Comparison of ENCODE assay signal across 18 cellular contexts in the genomic region with DNA sequence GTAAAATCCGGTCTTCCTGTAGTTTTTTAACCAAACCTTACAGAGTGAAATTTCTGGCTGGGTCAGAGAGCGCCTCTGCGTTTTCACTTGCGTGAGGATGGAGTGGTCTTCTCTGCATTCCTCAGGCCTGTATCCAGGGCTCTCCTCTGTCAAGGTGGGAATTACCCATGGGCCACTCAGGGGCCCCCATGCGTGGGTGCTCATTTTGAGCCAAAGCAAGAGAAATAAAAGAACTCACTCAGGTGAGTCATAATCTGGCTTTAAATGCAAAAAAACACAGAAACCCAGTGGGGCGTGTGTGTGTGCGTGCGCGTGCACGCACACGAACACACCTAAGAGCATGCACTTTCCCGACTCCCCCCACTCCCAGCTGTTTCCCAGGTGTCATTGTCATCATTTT.
DNase-seq lines count a peak whose midpoint lies in the region; ATAC-seq and TF ChIP-seq lines count a peak whose summit lies in the region.
"Had no signal": no experiment of that assay in that cellular context is flagged by ENCODE, and none has a peak within 500 bp of the region (broad histone marks: within the 10 kb centered on the region; RNA-seq: fewer than 3 reads in every experiment).

No MANE protein-coding gene starts in this region.

- peaks cover 5% of the 10 kb centered on the region for H3K4me1 Mint-ChIP-seq in progenitor cell of endocrine pancreas (ENCODE audit: low read depth)
- H3K4me1 Mint-ChIP-seq: activated B cell treated with CpG ODN at 0.5 μM for 24 hours; activated naive CD8-positive, alpha-beta T cell treated with anti-CD3 and anti-CD28 coated beads, Interleukin-2, amount 10 ng/mL, durations not matched to agents 7 days and 5 days; natural killer cell had no signal

- H3K4me3 ChIP-seq in GM23248: peak overlapping the region; percentile 47
- peak overlapping the region; percentile 38 for H3K4me3 ChIP-seq in brain microvascular endothelial cell (ENCODE audit: low read depth, low read length)
- peak overlapping the region; percentile 55 for H3K4me3 ChIP-seq in iPS-15b (ENCODE audit: low read depth, low read length)

- H3K9me3 Mint-ChIP-seq in progenitor cell of endocrine pancreas (ENCODE audit: low read depth): no peaks in the 10 kb centered on the region
- H3K9me3 Mint-ChIP-seq: activated B cell treated with CpG ODN at 0.5 μM for 24 hours had no signal

- no peak overlapping the region for H3K27ac Mint-ChIP-seq in progenitor cell of endocrine pancreas
- H3K27ac Mint-ChIP-seq: activated B cell treated with CpG ODN at 0.5 μM for 24 hours; activated naive CD8-positive, alpha-beta T cell treated with anti-CD3 and anti-CD28 coated beads, Interleukin-2, amount 10 ng/mL, durations not matched to agents 7 days and 5 days; activated T-helper 1 cell treated with anti-CD3 and anti-CD28 coated beads, Interleukin-12 subunit alpha, Interleukin-12 subunit beta, Interleukin-2, Interleukin-4 antibody, amounts not matched to agents 30 ng/mL and 10 ng/mL and 1 ng/mL, durations not matched to agents 14 hours and 24 hours and 36 hours; CD8-positive, alpha-beta T cell; natural killer cell; T-helper 17 cell had no signal

- H4K20me1 ChIP-seq in GM23248 (ENCODE audit: insufficient read depth): no peaks in the 10 kb centered on the region

- peak overlapping the region; percentile 48 for H2AFZ ChIP-seq in GM23248

- H3K4me2 ChIP-seq in GM23248 (ENCODE audit: unreplicated experiment): peak overlapping the region; percentile 45

- H3K36me3 ChIP-seq in GM23248 (ENCODE audit: low read depth): no peaks in the 10 kb centered on the region
- no peaks in the 10 kb centered on the region for H3K36me3 ChIP-seq in brain microvascular endothelial cell (replicated peaks)
- no peaks in the 10 kb centered on the region for H3K36me3 ChIP-seq in iPS-15b (ENCODE audit: control insufficient read depth, insufficient read depth, low read length)

- no peak overlapping the region for H3K9ac ChIP-seq in GM23248
- no peak overlapping the region for H3K9ac ChIP-seq in iPS-15b (ENCODE audit: low read depth, low read length)

- H3K27me3 ChIP-seq in GM23248 (replicated peaks; ENCODE audit: insufficient read depth) (peaks cover 3% of the 10 kb centered on the region; the same call in 1 of the 2 replicates), brain microvascular endothelial cell (replicated peaks) (no peaks in the 10 kb centered on the region), iPS-15b (ENCODE audit: control insufficient read depth, insufficient read depth, low read length) (peaks cover 28% of the 10 kb centered on the region)

- no peaks in the 10 kb centered on the region for H3K9me2 ChIP-seq in GM23248 (ENCODE audit: insufficient read depth)

- TF ChIP-seq CTCF in brain microvascular endothelial cell (IDR thresholded peaks at IDR 0.05; ENCODE audit: low read depth, low read length, missing control alignments): no peak
- no peak for TF ChIP-seq CTCF in progenitor cell of endocrine pancreas (IDR thresholded peaks at IDR 0.05; ENCODE audit: unreplicated experiment)

- H3K4me1 ChIP-seq in GM23248 (ENCODE audit: insufficient read depth) (peaks cover 7% of the 10 kb centered on the region), iPS-15b (ENCODE audit: control insufficient read depth, insufficient read depth, low read length) (peaks cover 4% of the 10 kb centered on the region)

- H3K27ac ChIP-seq in GM23248 (no peak overlapping the region), brain microvascular endothelial cell (no peak overlapping the region)

- in situ Hi-C loops in GM23248 (cut with MboI): no loop called here
- in situ Hi-C loops in brain microvascular endothelial cell (cut with HindIII; ENCODE audit: low pct_ligation_motif_present, low sequenced_read_pairs): no loop called here

- 70 to 71% methylated on average over 12 of the region's 12 CpGs for WGBS in GM23248 (ENCODE audit: low coverage in 1 of 2, low lambda C conversion rate in 2 of 2, missing lambda C conversion rate in 2 of 2), 2 experiments

- ATAC-seq in HG03045 (IDR thresholded peaks at IDR 0.05; ENCODE audit: unreplicated experiment): no peak
- ATAC-seq in GM19463 (IDR thresholded peaks at IDR 0.05; ENCODE audit: unreplicated experiment): no peak
- ATAC-seq: CD8-positive, alpha-beta T cell; natural killer cell; T-helper 17 cell had no signal

- peak; percentile 21 for DNase-seq in GM23248
- DNase-seq in brain microvascular endothelial cell: no peak
- no peak for DNase-seq in progenitor cell of endocrine pancreas (ENCODE audit: low spot score, unreplicated experiment)
- no peak for DNase-seq in DMS153 (lab: John Stamatoyannopoulos, UW)
- DNase-seq in stimulated activated CD4-positive, alpha-beta T cell treated with anti-CD3 and anti-CD28 coated beads, Interleukin-2, amount 100 ng/mL, for 48 hours: no peak
- DNase-seq: activated B cell treated with CpG ODN at 0.5 μM for 24 hours; activated naive CD8-positive, alpha-beta T cell treated with anti-CD3 and anti-CD28 coated beads, Interleukin-2, amount 10 ng/mL, durations not matched to agents 7 days and 5 days; CD8-positive, alpha-beta T cell; DND-41; effector CD8-positive, alpha-beta T cell; natural killer cell; NCI-H2029 treated with DMSO at 0.1 percent for 48 hours; SHP77 treated with DMSO at 0.1 percent for 48 hours; T-helper 17 cell had no signal

- no peaks in the 10 kb centered on the region for H3K79me2 ChIP-seq in GM23248 (ENCODE audit: insufficient read depth)

- 0 out of 2 replicates have a peak, but pooled peaks cover 4% of the 10 kb centered on the region for H3F3A ChIP-seq in GM23248 (ENCODE audit: insufficient read depth)

- peaks cover 62% of the 10 kb centered on the region for H3K27me3 Mint-ChIP-seq in progenitor cell of endocrine pancreas
- H3K27me3 Mint-ChIP-seq: activated naive CD8-positive, alpha-beta T cell treated with anti-CD3 and anti-CD28 coated beads, Interleukin-2, amount 10 ng/mL, durations not matched to agents 7 days and 5 days; T-helper 17 cell had no signal

- H3K9me3 ChIP-seq in GM23248 (ENCODE audit: low read depth) (no peaks in the 10 kb centered on the region), iPS-15b (ENCODE audit: control insufficient read depth, insufficient read depth, low read length) (no peaks in the 10 kb centered on the region)

- peak overlapping the region; percentile 59 for H3K4me3 Mint-ChIP-seq in progenitor cell of endocrine pancreas (ENCODE audit: low read depth)
- H3K4me3 Mint-ChIP-seq: activated B cell treated with CpG ODN at 0.5 μM for 24 hours; activated naive CD8-positive, alpha-beta T cell treated with anti-CD3 and anti-CD28 coated beads, Interleukin-2, amount 10 ng/mL, durations not matched to agents 7 days and 5 days; activated T-helper 1 cell treated with anti-CD3 and anti-CD28 coated beads, Interleukin-12 subunit alpha, Interleukin-12 subunit beta, Interleukin-2, Interleukin-4 antibody, amounts not matched to agents 30 ng/mL and 10 ng/mL and 1 ng/mL, durations not matched to agents 14 hours and 24 hours and 36 hours; CD8-positive, alpha-beta T cell; natural killer cell; T-helper 17 cell had no signal

- no peaks in the 10 kb centered on the region for H3K36me3 Mint-ChIP-seq in progenitor cell of endocrine pancreas (ENCODE audit: insufficient read depth)
- H3K36me3 Mint-ChIP-seq: natural killer cell had no signal
